ENCODE assay signal across 11 cellular contexts in the genomic region with DNA sequence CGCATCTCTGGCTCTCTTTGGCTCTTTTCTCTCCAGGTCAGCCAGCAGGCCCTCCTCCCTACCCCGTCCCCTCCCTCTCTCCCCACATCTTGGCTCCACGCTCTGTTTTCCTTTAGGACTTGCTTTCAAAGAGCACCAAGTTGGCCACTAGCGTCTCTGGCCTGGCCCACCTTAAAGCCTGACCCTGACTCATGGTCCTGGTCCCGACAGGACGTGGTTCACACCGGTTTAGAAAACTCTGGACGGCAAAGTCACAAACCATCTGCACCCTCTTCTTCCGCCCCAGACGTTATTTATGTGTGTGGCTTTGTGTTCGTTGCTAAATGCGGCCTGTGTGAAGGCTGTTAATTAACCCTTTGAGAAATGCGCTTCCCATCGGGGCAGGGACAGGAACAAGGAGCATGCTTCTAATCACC.
DNase-seq lines count a peak whose midpoint lies in the region; ATAC-seq and TF ChIP-seq lines count a peak whose summit lies in the region.
"Had no signal": no experiment of that assay in that cellular context is flagged by ENCODE, and none has a peak within 500 bp of the region (broad histone marks: within the 10 kb centered on the region; RNA-seq: fewer than 3 reads in every experiment).

No MANE protein-coding gene starts in this region.

- H3K9me3 ChIP-seq in uterus (no peaks in the 10 kb centered on the region), WERI-Rb-1 (ENCODE audit: severe bottlenecking) (no peaks in the 10 kb centered on the region)

- H3K27ac Mint-ChIP-seq in activated naive CD8-positive, alpha-beta T cell: peak overlapping the region; percentile 72
- no peak overlapping the region for H3K27ac Mint-ChIP-seq in activated naive CD8-positive, alpha-beta T cell treated with anti-CD3 and anti-CD28 coated beads, Interleukin-2, amount 50 U/mL, for 24 hours
- H3K27ac Mint-ChIP-seq in nephron progenitor cell: peak overlapping the region; percentile 99

- no peaks in the 10 kb centered on the region for H3K9me3 Mint-ChIP-seq in activated naive CD8-positive, alpha-beta T cell (ENCODE audit: low read depth)
- H3K9me3 Mint-ChIP-seq in activated naive CD8-positive, alpha-beta T cell treated with anti-CD3 and anti-CD28 coated beads, Interleukin-2, amount 50 U/mL, for 24 hours: no peaks in the 10 kb centered on the region
- H3K9me3 Mint-ChIP-seq in nephron progenitor cell: no peaks in the 10 kb centered on the region
- H3K9me3 Mint-ChIP-seq: central memory CD8-positive, alpha-beta T cell had no signal

- no peak for TF ChIP-seq POLR2A in uterus (IDR thresholded peaks at IDR 0.05)

- TF ChIP-seq CTCF in fibroblast of mammary gland (conservative IDR thresholded peaks at IDR 0.05; ENCODE audit: control insufficient read depth, insufficient read depth, low read depth, low read length) (no peak), nephron progenitor cell (IDR thresholded peaks at IDR 0.05) (no peak), uterus (IDR thresholded peaks at IDR 0.05) (no peak), WERI-Rb-1 (IDR thresholded peaks at IDR 0.05; ENCODE audit: low read depth, low read length) (no peak), omental fat pad (IDR thresholded peaks at IDR 0.05) (no peak)

- H3K36me3 Mint-ChIP-seq in activated naive CD8-positive, alpha-beta T cell: no peaks in the 10 kb centered on the region
- H3K36me3 Mint-ChIP-seq in activated naive CD8-positive, alpha-beta T cell treated with anti-CD3 and anti-CD28 coated beads, Interleukin-2, amount 50 U/mL, for 24 hours (ENCODE audit: low read depth): no peaks in the 10 kb centered on the region
- H3K36me3 Mint-ChIP-seq in nephron progenitor cell (ENCODE audit: low read depth): no peaks in the 10 kb centered on the region

- H3K4me1 ChIP-seq in uterus: peaks cover 40 to 54% of the 10 kb centered on the region in 2 donors

- H3K36me3 ChIP-seq in uterus: no peaks in the 10 kb centered on the region
- no peaks in the 10 kb centered on the region for H3K36me3 ChIP-seq in WERI-Rb-1

- peaks cover 15% of the 10 kb centered on the region for H3K4me1 Mint-ChIP-seq in activated naive CD8-positive, alpha-beta T cell (ENCODE audit: low read depth)
- H3K4me1 Mint-ChIP-seq in activated naive CD8-positive, alpha-beta T cell treated with anti-CD3 and anti-CD28 coated beads, Interleukin-2, amount 50 U/mL, for 24 hours: peaks cover 22% of the 10 kb centered on the region
- H3K4me1 Mint-ChIP-seq in nephron progenitor cell: peaks cover 66% of the 10 kb centered on the region
- H3K4me1 Mint-ChIP-seq: central memory CD8-positive, alpha-beta T cell had no signal

- ATAC-seq in activated naive CD8-positive, alpha-beta T cell treated with anti-CD3 and anti-CD28 coated beads, Interleukin-2, amount 50 U/mL, for 24 hours: no peak
- no peak for ATAC-seq in omental fat pad (ENCODE audit: low FRiP score)

- DNase-seq in activated naive CD8-positive, alpha-beta T cell treated with anti-CD3 and anti-CD28 coated beads, Interleukin-2, amount 50 U/mL, for 24 hours: no peak
- DNase-seq in fibroblast of mammary gland (ENCODE audit: low read depth) (peak; percentile 74), nephron progenitor cell (peak; percentile 26), uterus (peak; percentile 86 to 93), WERI-Rb-1 (no peak), NCI-H2081 treated with DMSO at 0.1 percent for 48 hours (lab: John Stamatoyannopoulos, UW) (no peak), omental fat pad (ENCODE audit: low spot score) (no peak)
- DNase-seq: NCI-H146 had no signal

- no peak overlapping the region for H3K4me3 Mint-ChIP-seq in activated naive CD8-positive, alpha-beta T cell
- no peak overlapping the region for H3K4me3 Mint-ChIP-seq in activated naive CD8-positive, alpha-beta T cell treated with anti-CD3 and anti-CD28 coated beads, Interleukin-2, amount 50 U/mL, for 24 hours
- no peak overlapping the region for H3K4me3 Mint-ChIP-seq in nephron progenitor cell
- H3K4me3 Mint-ChIP-seq: central memory CD8-positive, alpha-beta T cell had no signal

- H3K27me3 ChIP-seq in uterus (no peaks in the 10 kb centered on the region), WERI-Rb-1 (ENCODE audit: insufficient read depth, low read depth, severe bottlenecking) (no peaks in the 10 kb centered on the region)

- H3K4me3 ChIP-seq in fibroblast of mammary gland (ENCODE audit: control insufficient read depth, low read depth, low read length) (no peak overlapping the region), uterus (no peak overlapping the region), WERI-Rb-1 (ENCODE audit: low read depth, low read length) (no peak overlapping the region)

- intact Hi-C loops in uterus (cut with DNase I; ENCODE audit: low total_unique reads): no loop called here

- peaks cover 6% of the 10 kb centered on the region for H3K27me3 Mint-ChIP-seq in activated naive CD8-positive, alpha-beta T cell
- peaks cover 13% of the 10 kb centered on the region for H3K27me3 Mint-ChIP-seq in activated naive CD8-positive, alpha-beta T cell treated with anti-CD3 and anti-CD28 coated beads, Interleukin-2, amount 50 U/mL, for 24 hours
- H3K27me3 Mint-ChIP-seq in nephron progenitor cell (ENCODE audit: low read depth, poor library complexity): peaks cover 6% of the 10 kb centered on the region

- peak overlapping the region; percentile 93 for H3K27ac ChIP-seq in uterus
- H3K27ac ChIP-seq in WERI-Rb-1: no peak overlapping the region
- H3K27ac ChIP-seq: VCaP had no signal

Comparison
In these comparisons a context has a peak if more than half of its experiments do, and no peak if none do; other contexts are left out.
1. DNase-seq: peak in fibroblast of mammary gland (single experiment), nephron progenitor cell (single experiment) and uterus (2 of 2); none in activated naive CD8-positive, alpha-beta T cell treated with anti-CD3 and anti-CD28 coated beads, Interleukin-2, amount 50 U/mL, for 24 hours (single experiment), WERI-Rb-1 (single experiment), NCI-H2081 treated with DMSO at 0.1 percent for 48 hours (single experiment) and omental fat pad (single experiment).